ENCODE assay signal across 2 cellular contexts in the genomic region with DNA sequence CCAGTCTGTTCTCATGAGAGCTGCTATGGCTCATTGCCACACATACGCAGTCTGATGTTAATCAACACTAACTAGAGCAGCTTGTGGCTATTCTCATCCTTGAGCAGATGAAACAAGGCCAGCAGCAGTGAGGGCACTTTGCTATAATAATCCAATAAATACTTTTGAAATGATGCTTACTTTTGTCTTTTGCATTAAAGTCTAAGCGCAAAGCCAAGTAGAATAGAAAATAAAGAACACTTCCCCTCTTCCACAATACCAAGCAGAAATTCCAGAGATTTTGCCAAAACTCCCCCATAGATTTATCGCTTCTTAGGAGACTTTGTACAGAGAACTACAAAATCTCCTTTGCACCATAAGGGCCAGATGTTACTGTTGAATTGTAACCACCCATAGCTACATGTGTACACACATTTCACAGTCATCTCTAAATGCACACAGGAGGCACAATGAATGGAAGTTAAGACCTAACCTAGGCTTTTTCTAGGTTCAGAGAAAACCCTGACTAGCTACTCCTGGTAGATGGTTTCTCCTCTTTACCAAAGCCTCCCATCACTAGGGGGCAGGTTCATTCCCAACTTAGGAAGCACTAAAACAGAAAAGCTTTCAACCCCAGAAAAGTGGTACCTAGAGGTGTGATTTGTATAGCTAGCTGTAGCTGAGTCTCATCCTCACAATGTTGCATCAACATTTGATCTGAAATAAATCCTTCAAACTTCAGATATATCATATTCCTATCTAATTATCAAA.
TF ChIP-seq lines count a peak whose summit lies in the region.

No MANE protein-coding gene starts in this region.

TF ChIP-seq in Ishikawa, 13 proteins besides CTCF, POLR2A, EP300 and RAD21 (continued from another document):
- TF ChIP-seq USF1 (IDR thresholded peaks at IDR 0.05) (0 out of 2 replicates have a peak, but pooled peaks have one; percentile 5), CREB1 (IDR thresholded peaks at IDR 0.05; ENCODE audit: low read depth) (no peak), TAF1 (IDR thresholded peaks at IDR 0.05; ENCODE audit: low read depth) (no peak), ZBTB7A (IDR thresholded peaks at IDR 0.05; ENCODE audit: low read depth) (no peak), TEAD4 (IDR thresholded peaks at IDR 0.05) (no peak), CEBPB (IDR thresholded peaks at IDR 0.05) (no peak), EGR1 (IDR thresholded peaks at IDR 0.05) (no peak)

TF ChIP-seq in H1, 55 proteins besides CTCF, POLR2A, EP300 and RAD21 (continued from another document):
- TF ChIP-seq TCF12 (IDR thresholded peaks at IDR 0.05; ENCODE audit: low read depth, low read length) (no peak), SP1 (IDR thresholded peaks at IDR 0.05; ENCODE audit: low read depth, low read length) (no peak), JUND (IDR thresholded peaks at IDR 0.05; ENCODE audit: low read length) (no peak), YY1 (IDR thresholded peaks at IDR 0.05; ENCODE audit: low read depth, low read length) (no peak), BCL11A (IDR thresholded peaks at IDR 0.05; ENCODE audit: low read depth in 2 of 2, low read length in 2 of 2) (no peak), EZH2 (IDR thresholded peaks at IDR 0.05; ENCODE audit: low read depth, low read length, severe bottlenecking) (no peak), CHD7 (IDR thresholded peaks at IDR 0.05; ENCODE audit: insufficient replicate concordance, low read length) (no peak), FOSL1 (IDR thresholded peaks at IDR 0.05; ENCODE audit: insufficient read depth, low read depth, low read length) (no peak)
